14 cellular contexts compared by ENCODE assay signal in genomic region chr2:131120815-131121317, GRCh38.
"Had no signal": no experiment of that assay in that cellular context is flagged by ENCODE, and none has a peak within 500 bp of the region (broad histone marks: within the 10 kb centered on the region; RNA-seq: fewer than 3 reads in every experiment).

No MANE protein-coding gene starts in this region.

- ATAC-seq: activated CD4-positive, CD25-positive, alpha-beta regulatory T cell treated with anti-CD3 and anti-CD28 coated beads, Interleukin-2, amount 50 U/mL, for 24 hours; activated naive CD4-positive, alpha-beta T cell treated with anti-CD3 and anti-CD28 coated beads, Interleukin-2, amount 50 U/mL, for 72 hours; foreskin keratinocyte; left lung; stimulated activated effector memory CD8-positive, alpha-beta T cell treated with anti-CD3 and anti-CD28 coated beads, Interleukin-12 subunit alpha, Interleukin-12 subunit beta, amount 100 ng/mL, for 72 hours had no signal

- H3K27ac Mint-ChIP-seq: activated CD4-positive, alpha-beta memory T cell treated with anti-CD3 and anti-CD28 coated beads for 36 hours; memory B cell; stimulated activated effector memory CD8-positive, alpha-beta T cell treated with anti-CD3 and anti-CD28 coated beads, Interleukin-12 subunit alpha, Interleukin-12 subunit beta, amount 100 ng/mL, for 72 hours had no signal

- H3K9me3 Mint-ChIP-seq: activated naive CD4-positive, alpha-beta T cell treated with anti-CD3 and anti-CD28 coated beads, Interleukin-2, amount 50 U/mL, for 72 hours; memory B cell; stimulated activated effector memory CD8-positive, alpha-beta T cell treated with anti-CD3 and anti-CD28 coated beads, Interleukin-12 subunit alpha, Interleukin-12 subunit beta, amount 100 ng/mL, for 72 hours had no signal

- H3K27ac ChIP-seq: foreskin keratinocyte, left lung, ovary, thyroid gland, uterus had no signal

- H3K4me1 ChIP-seq: foreskin keratinocyte, left lung, thyroid gland, uterus had no signal

- H3K27me3 Mint-ChIP-seq: activated CD4-positive, alpha-beta memory T cell treated with anti-CD3 and anti-CD28 coated beads for 36 hours; memory B cell had no signal

- H3K4me3 Mint-ChIP-seq: activated CD4-positive, alpha-beta memory T cell treated with anti-CD3 and anti-CD28 coated beads for 36 hours; memory B cell; stimulated activated effector memory CD8-positive, alpha-beta T cell treated with anti-CD3 and anti-CD28 coated beads, Interleukin-12 subunit alpha, Interleukin-12 subunit beta, amount 100 ng/mL, for 72 hours had no signal

- H3K4me2 ChIP-seq: smooth muscle cell had no signal

- H3K27me3 ChIP-seq: foreskin keratinocyte, left lung, ovary, thyroid gland, uterus had no signal

- H3K9me3 ChIP-seq: left lung, ovary, thyroid gland, uterus had no signal

- DNase-seq: activated CD4-positive, alpha-beta memory T cell treated with anti-CD3 and anti-CD28 coated beads for 36 hours; activated effector memory CD4-positive, alpha-beta T cell treated with anti-CD3 and anti-CD28 coated beads, Interleukin-2, amount 50 U/mL, for 16 hours; anterior cingulate cortex; foreskin keratinocyte; head of caudate nucleus; left lung; ovary; thyroid gland; uterus had no signal
